In the genomic region with DNA sequence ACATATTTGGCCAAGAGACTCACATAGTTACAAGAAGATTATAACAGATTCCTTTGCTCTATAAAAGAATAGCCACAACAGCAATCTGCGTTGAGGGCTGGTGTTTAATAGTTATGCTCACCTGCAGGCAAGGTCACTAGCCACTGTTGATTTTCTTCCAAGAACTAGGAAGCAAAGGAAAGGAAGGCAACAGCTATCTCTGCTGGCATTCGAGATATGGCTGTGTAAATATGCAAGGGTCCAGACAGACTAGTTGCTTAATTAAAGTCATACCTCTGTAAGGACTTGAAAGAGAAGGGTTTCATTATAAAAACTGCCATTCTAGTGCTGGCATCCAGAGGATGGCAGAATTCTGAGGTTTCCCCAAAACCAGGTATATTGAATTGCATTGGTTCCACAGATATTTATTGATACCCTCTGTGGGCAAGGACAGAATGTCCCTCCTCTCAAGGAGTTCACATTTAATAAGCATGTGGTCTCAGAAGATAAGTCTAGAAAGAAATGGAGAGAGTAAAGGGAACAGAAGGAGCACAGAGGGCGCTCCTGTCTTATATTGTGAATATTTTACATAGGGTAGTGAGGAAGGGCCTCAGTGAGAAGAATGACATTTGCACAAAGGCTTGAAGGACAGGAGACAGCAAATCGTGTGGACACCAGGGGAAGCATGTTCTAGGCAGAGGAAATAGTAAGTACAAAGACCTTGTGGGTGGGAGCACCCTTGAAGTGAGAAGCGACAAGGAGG, we compare ENCODE assay signal across 2 cellular contexts.
TF ChIP-seq lines count a peak whose summit lies in the region.

No MANE protein-coding gene starts in this region.

TF ChIP-seq in HepG2, 621 proteins besides CTCF, POLR2A, EP300 and RAD21:
- TF ChIP-seq STAG1 (CRISPR knock-in tag; IDR thresholded peaks at IDR 0.05) = peak; percentile 17; the same call in 1 of the 2 replicates
- TF ChIP-seq PAF1 (CRISPR knock-in tag; IDR thresholded peaks at IDR 0.05) = no peak

TF ChIP-seq in K562, 482 proteins besides CTCF, POLR2A, EP300 and RAD21:
- peak; percentile 55 for TF ChIP-seq ARID1B (IDR thresholded peaks at IDR 0.05)
- no peak for TF ChIP-seq KAT2B (IDR thresholded peaks at IDR 0.05; ENCODE audit: low read depth, low read length)
- TF ChIP-seq, protein P1, sequence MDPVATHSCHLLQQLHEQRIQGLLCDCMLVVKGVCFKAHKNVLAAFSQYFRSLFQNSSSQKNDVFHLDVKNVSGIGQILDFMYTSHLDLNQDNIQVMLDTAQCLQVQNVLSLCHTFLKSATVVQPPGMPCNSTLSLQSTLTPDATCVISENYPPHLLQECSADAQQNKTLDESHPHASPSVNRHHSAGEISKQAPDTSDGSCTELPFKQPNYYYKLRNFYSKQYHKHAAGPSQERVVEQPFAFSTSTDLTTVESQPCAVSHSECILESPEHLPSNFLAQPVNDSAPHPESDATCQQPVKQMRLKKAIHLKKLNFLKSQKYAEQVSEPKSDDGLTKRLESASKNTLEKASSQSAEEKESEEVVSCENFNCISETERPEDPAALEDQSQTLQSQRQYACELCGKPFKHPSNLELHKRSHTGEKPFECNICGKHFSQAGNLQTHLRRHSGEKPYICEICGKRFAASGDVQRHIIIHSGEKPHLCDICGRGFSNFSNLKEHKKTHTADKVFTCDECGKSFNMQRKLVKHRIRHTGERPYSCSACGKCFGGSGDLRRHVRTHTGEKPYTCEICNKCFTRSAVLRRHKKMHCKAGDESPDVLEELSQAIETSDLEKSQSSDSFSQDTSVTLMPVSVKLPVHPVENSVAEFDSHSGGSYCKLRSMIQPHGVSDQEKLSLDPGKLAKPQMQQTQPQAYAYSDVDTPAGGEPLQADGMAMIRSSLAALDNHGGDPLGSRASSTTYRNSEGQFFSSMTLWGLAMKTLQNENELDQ (CRISPR knock-in tag; IDR thresholded peaks at IDR 0.05; ENCODE audit: borderline replicate concordance) = no peak
- no peak for TF ChIP-seq HNRNPUL1 (IDR thresholded peaks at IDR 0.05; ENCODE audit: low read length)
- TF ChIP-seq MCM3 (IDR thresholded peaks at IDR 0.05) = no peak
- TF ChIP-seq TEAD4 (IDR thresholded peaks at IDR 0.05; ENCODE audit: low read length) = peak; percentile 31
- TF ChIP-seq TEAD4 (CRISPR knock-in tag; IDR thresholded peaks at IDR 0.05; ENCODE audit: borderline replicate concordance) = no peak
- TF ChIP-seq CSDE1 (IDR thresholded peaks at IDR 0.05) = no peak
- TF ChIP-seq TAL1 (IDR thresholded peaks at IDR 0.05) = peak; percentile 53
- peak; percentile 75 to 90; a peak in 3 of 4 replicates for TF ChIP-seq FOXA3 (CRISPR knock-in tag; conservative IDR thresholded peaks at IDR 0.05 in 1 of 2, IDR thresholded peaks at IDR 0.05 in 1 of 2)
- peak; percentile 19; the same call in 1 of the 2 replicates for TF ChIP-seq ESRRA (IDR thresholded peaks at IDR 0.05; ENCODE audit: borderline replicate concordance, low read depth)
- TF ChIP-seq, protein P2, sequence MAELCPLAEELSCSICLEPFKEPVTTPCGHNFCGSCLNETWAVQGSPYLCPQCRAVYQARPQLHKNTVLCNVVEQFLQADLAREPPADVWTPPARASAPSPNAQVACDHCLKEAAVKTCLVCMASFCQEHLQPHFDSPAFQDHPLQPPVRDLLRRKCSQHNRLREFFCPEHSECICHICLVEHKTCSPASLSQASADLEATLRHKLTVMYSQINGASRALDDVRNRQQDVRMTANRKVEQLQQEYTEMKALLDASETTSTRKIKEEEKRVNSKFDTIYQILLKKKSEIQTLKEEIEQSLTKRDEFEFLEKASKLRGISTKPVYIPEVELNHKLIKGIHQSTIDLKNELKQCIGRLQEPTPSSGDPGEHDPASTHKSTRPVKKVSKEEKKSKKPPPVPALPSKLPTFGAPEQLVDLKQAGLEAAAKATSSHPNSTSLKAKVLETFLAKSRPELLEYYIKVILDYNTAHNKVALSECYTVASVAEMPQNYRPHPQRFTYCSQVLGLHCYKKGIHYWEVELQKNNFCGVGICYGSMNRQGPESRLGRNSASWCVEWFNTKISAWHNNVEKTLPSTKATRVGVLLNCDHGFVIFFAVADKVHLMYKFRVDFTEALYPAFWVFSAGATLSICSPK (IDR thresholded peaks at IDR 0.05; ENCODE audit: borderline replicate concordance) = no peak
- TF ChIP-seq CBFA2T3 (IDR thresholded peaks at IDR 0.05) = peak; percentile 33; the same call in 1 of the 2 replicates
- TF ChIP-seq TSC22D4 (tag; IDR thresholded peaks at IDR 0.05) = no peak
- TF ChIP-seq BRD4 (IDR thresholded peaks at IDR 0.05) = no peak
- 0 out of 2 replicates have a peak, but pooled peaks have one; percentile 9 for TF ChIP-seq BMI1 (IDR thresholded peaks at IDR 0.05; ENCODE audit: low read length)
- TF ChIP-seq DPF2 (IDR thresholded peaks at IDR 0.05) = 0 out of 2 replicates have a peak, but pooled peaks have one; percentile 31
- 0 out of 2 replicates have a peak, but pooled peaks have one; percentile 6 for TF ChIP-seq MYC (IDR thresholded peaks at IDR 0.05; ENCODE audit: low read depth, low read length)
- TF ChIP-seq MYC (CRISPR knock-in tag; IDR thresholded peaks at IDR 0.05; ENCODE audit: borderline replicate concordance, low read depth) = no peak
- TF ChIP-seq SMAD4 (CRISPR knock-in tag; conservative IDR thresholded peaks at IDR 0.05) = 0 out of 2 replicates have a peak, but pooled peaks have one; percentile 23
